ENCODE assay signal across 26 cellular contexts in the genomic region with DNA sequence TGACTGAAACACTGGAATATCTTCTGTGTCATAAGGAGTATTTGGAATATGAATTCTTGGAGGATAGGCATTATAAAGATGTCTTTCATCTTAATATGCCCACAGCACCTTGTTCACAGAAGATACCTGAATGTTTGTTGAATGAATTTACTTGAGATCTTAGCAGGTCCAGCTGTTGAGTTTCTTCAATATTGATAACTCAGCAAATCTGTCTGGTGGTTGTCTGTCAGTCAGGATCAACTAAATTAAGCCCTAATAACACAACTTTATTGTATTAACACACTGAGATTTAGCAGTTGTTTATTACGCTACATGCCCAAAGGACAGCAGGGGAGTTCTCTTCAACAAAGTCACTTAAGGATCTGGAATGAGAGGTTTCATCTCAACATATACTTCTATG.
"Had no signal": no experiment of that assay in that cellular context is flagged by ENCODE, and none has a peak within 500 bp of the region (broad histone marks: within the 10 kb centered on the region; RNA-seq: fewer than 3 reads in every experiment).

No MANE protein-coding gene starts in this region.

- H3K36me3 Mint-ChIP-seq: type B pancreatic cell had no signal

- H3K9me3 ChIP-seq: breast epithelium, right atrium auricular region, spleen, uterus had no signal

- H3K4me1 ChIP-seq: breast epithelium, right atrium auricular region, spleen, uterus had no signal

- DNase-seq: activated CD4-positive, alpha-beta T cell treated with anti-CD3 and anti-CD28 coated beads for 36 hours; activated CD4-positive, alpha-beta T cell treated with anti-CD3 and anti-CD28 coated beads, Interleukin-2, amount 50 U/mL, for 4 hours; activated CD4-positive, CD25-positive, alpha-beta regulatory T cell; activated CD8-positive, alpha-beta memory T cell treated with anti-CD3 and anti-CD28 coated beads, Interleukin-2, amount 50 U/mL, for 4 hours; activated gamma-delta T cell treated with Interleukin-2 at 50 U/mL for 16 hours; activated T-cell treated with anti-CD3 and anti-CD28 coated beads, Interleukin-2, amount 50 U/mL, for 24 hours; endodermal cell; foreskin fibroblast; head of caudate nucleus; hippocampal formation; left cardiac atrium; mammary epithelial cell; midbrain; naive thymus-derived CD4-positive, alpha-beta T cell; spleen; stimulated activated naive CD8-positive, alpha-beta T cell treated with anti-CD3 and anti-CD28 coated beads, Interleukin-15, Interleukin-2, amounts not matched to agents 100 U/mL and 50 U/mL, for 24 hours; substantia nigra; uterus had no signal

- H3K4me1 Mint-ChIP-seq: endodermal cell had no signal

- H3K36me3 ChIP-seq: breast epithelium, right atrium auricular region, uterus had no signal

- H3K9me3 Mint-ChIP-seq: activated T-cell treated with anti-CD3 and anti-CD28 coated beads, Interleukin-2, amount 50 U/mL, for 24 hours; activated T-helper 17 cell treated with anti-CD3 and anti-CD28 coated beads, Interleukin-2, amount 50 U/mL, for 72 hours; central memory CD8-positive, alpha-beta T cell; dendritic cell treated with granulocyte-macrophage colony-stimulating factor and Interleukin-4, amounts not matched to agents 40 ng/mL and 50 ng/mL, for 4 days; endodermal cell; type B pancreatic cell had no signal

- H3K27me3 Mint-ChIP-seq: activated CD4-positive, alpha-beta T cell treated with anti-CD3 and anti-CD28 coated beads for 36 hours; activated T-cell treated with anti-CD3 and anti-CD28 coated beads, Interleukin-2, amount 50 U/mL, for 24 hours; activated T-helper 17 cell treated with anti-CD3 and anti-CD28 coated beads, Interleukin-2, amount 50 U/mL, for 72 hours; central memory CD8-positive, alpha-beta T cell; dendritic cell treated with granulocyte-macrophage colony-stimulating factor and Interleukin-4, amounts not matched to agents 40 ng/mL and 50 ng/mL, for 4 days; naive thymus-derived CD4-positive, alpha-beta T cell; type B pancreatic cell had no signal

- ATAC-seq: activated CD4-positive, alpha-beta T cell treated with anti-CD3 and anti-CD28 coated beads for 36 hours; activated T-helper 17 cell treated with anti-CD3 and anti-CD28 coated beads, Interleukin-2, amount 50 U/mL, for 72 hours; esophagus mucosa; left cardiac atrium; naive thymus-derived CD4-positive, alpha-beta T cell; stimulated activated naive CD8-positive, alpha-beta T cell treated with anti-CD3 and anti-CD28 coated beads, Interleukin-15, Interleukin-2, amounts not matched to agents 100 U/mL and 50 U/mL, for 24 hours had no signal

- H3K27ac ChIP-seq: breast epithelium, right atrium auricular region, spleen, uterus had no signal

- H3K27ac Mint-ChIP-seq: activated T-helper 17 cell treated with anti-CD3 and anti-CD28 coated beads, Interleukin-2, amount 50 U/mL, for 72 hours; dendritic cell treated with granulocyte-macrophage colony-stimulating factor and Interleukin-4, amounts not matched to agents 40 ng/mL and 50 ng/mL, for 4 days; endodermal cell; type B pancreatic cell had no signal

- FAIRE-seq: keratinocyte had no signal

- H3K4me3 Mint-ChIP-seq: activated CD4-positive, alpha-beta T cell treated with anti-CD3 and anti-CD28 coated beads for 36 hours; activated T-cell treated with anti-CD3 and anti-CD28 coated beads, Interleukin-2, amount 50 U/mL, for 24 hours; activated T-helper 17 cell treated with anti-CD3 and anti-CD28 coated beads, Interleukin-2, amount 50 U/mL, for 72 hours; central memory CD8-positive, alpha-beta T cell; dendritic cell treated with granulocyte-macrophage colony-stimulating factor and Interleukin-4, amounts not matched to agents 40 ng/mL and 50 ng/mL, for 4 days; endodermal cell; naive thymus-derived CD4-positive, alpha-beta T cell; type B pancreatic cell had no signal

- H3K4me3 ChIP-seq: breast epithelium, right atrium auricular region, spleen, uterus had no signal

- H3K27me3 ChIP-seq: breast epithelium, right atrium auricular region, spleen, uterus had no signal
